Comparison of ENCODE assay signal across 15 cellular contexts in the genomic region with DNA sequence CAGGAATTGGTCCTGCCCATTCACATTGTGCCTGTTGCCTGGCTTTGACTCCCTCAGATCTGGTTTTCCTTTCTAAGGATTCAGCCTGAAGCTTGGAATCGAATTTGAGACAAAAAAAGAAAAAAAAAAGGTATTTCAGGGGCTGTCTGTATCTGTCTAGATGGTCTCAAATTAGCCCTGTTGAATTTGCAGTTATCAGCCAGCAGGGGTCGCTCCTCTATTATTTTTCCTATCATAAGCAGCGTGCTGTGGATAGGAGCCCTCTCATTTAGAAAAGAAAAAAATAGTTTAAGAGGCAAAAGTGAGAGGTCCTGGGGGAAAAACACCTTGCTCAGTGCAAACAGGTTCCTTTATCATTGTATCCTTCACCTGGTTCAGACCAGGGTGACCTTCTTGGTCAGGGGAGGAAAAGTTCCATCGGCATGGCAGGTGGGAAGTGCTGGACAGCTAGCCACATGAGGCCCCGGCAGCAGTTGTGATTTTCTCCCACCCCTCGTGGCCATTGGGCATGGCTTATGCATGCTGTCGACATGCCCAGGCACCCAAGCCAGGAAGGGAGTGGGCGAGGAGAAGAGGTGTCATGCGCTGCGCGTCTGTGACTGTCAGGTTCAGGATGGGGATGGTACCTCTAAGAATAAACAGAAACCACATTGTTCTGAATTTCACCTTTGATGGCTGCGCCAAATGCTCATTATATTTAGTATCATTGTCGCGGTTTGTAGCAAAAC. TPM values are rescaled to one million over a fixed set of nuclear protein-coding genes. Genes with fewer than 3 reads are reported as not detected.
DNase-seq lines count a peak whose midpoint lies in the region; ATAC-seq and TF ChIP-seq lines count a peak whose summit lies in the region.
"Had no signal": no experiment of that assay in that cellular context is flagged by ENCODE, and none has a peak within 500 bp of the region (broad histone marks: within the 10 kb centered on the region; RNA-seq: fewer than 3 reads in every experiment).

No MANE protein-coding gene starts in this region.

- H3K27ac ChIP-seq in cardiac muscle cell (no peak overlapping the region), right atrium auricular region (no peak overlapping the region), Panc1 (ENCODE audit: low read length) (no peak overlapping the region)
- H3K27ac ChIP-seq: upper lobe of left lung had no signal

- H3K4me1 ChIP-seq in cardiac muscle cell (ENCODE audit: low read depth) (no peaks in the 10 kb centered on the region), right atrium auricular region (no peaks in the 10 kb centered on the region), Panc1 (ENCODE audit: control insufficient read depth, insufficient read depth, low read length) (no peaks in the 10 kb centered on the region), mucosa of descending colon (ENCODE audit: low read depth) (no peaks in the 10 kb centered on the region)
- H3K4me1 ChIP-seq: upper lobe of left lung had no signal

- BruUV-seq in Panc1 (replicated peaks; lab: Mats Ljungman, UMichigan) = no TSS peak

- H3K36me3 ChIP-seq in cardiac muscle cell = no peaks in the 10 kb centered on the region
- H3K36me3 ChIP-seq in right atrium auricular region = no peaks in the 10 kb centered on the region
- H3K36me3 ChIP-seq in Panc1 (ENCODE audit: control insufficient read depth, insufficient read depth, low read length) = no peaks in the 10 kb centered on the region
- no peaks in the 10 kb centered on the region for H3K36me3 ChIP-seq in mucosa of descending colon (ENCODE audit: low read depth)
- H3K36me3 ChIP-seq: upper lobe of left lung had no signal

- CTCF ChIA-PET in Panc1 (lab: Charles Lee) = no interaction called here

- POLR2A ChIA-PET in Panc1 (lab: Charles Lee) = no interaction called here

- in situ Hi-C loops in Panc1 (cut with HindIII; ENCODE audit: low pct_unique_long_range_greater_than_20kb, low sequenced_read_pairs) = no loop called here

- ATAC-seq in Panc1 (no peak), mucosa of descending colon (no peak), HG03139 (IDR thresholded peaks at IDR 0.05; ENCODE audit: unreplicated experiment) (no peak)
- ATAC-seq: activated naive CD8-positive, alpha-beta T cell treated with anti-CD3 and anti-CD28 coated beads, Interleukin-2, amount 50 U/mL, for 24 hours; esophagus mucosa had no signal

- intact Hi-C loops in Panc1 (cut with micrococcal nuclease; ENCODE audit: unreplicated experiment) (no loop called here), mucosa of descending colon (cut with DNase I, micrococcal nuclease) (no loop called here)

- H3K9me3 ChIP-seq in cardiac muscle cell (ENCODE audit: low read depth) (no peaks in the 10 kb centered on the region), right atrium auricular region (peaks cover 0 to 5% of the 10 kb centered on the region in 2 donors), Panc1 (ENCODE audit: control insufficient read depth, insufficient read depth, low read depth, low read length) (no peaks in the 10 kb centered on the region), mucosa of descending colon (peaks cover 9% of the 10 kb centered on the region)

- peak in 1 of 2 donors; percentile 14 for DNase-seq in cardiac muscle cell (ENCODE audit: low read depth in 1 of 2, low spot score in 1 of 2)
- DNase-seq in right atrium auricular region (ENCODE audit: low spot score) = no peak
- DNase-seq in Panc1 (ENCODE audit: low read depth, low spot score) = no peak
- peak; percentile 35 for DNase-seq in fibroblast of mammary gland (ENCODE audit: low read depth)
- DNase-seq in mucosa of descending colon = no peak
- DNase-seq in mesenteric fat pad (ENCODE audit: low spot score) = no peak
- no peak for DNase-seq in SHP77 (lab: John Stamatoyannopoulos, UW)
- DNase-seq: activated CD8-positive, alpha-beta memory T cell treated with anti-CD3 and anti-CD28 coated beads for 24 hours; activated naive CD8-positive, alpha-beta T cell treated with anti-CD3 and anti-CD28 coated beads, Interleukin-2, amount 50 U/mL, for 24 hours; CD4-positive, alpha-beta T cell; SW 1271 had no signal

- H3K4me3 ChIP-seq in cardiac muscle cell (no peak overlapping the region), right atrium auricular region (no peak overlapping the region), Panc1 (ENCODE audit: low read depth in 2 of 2, low read length in 2 of 2) (no peak overlapping the region), fibroblast of mammary gland (ENCODE audit: control insufficient read depth, low read depth, low read length) (no peak overlapping the region), mucosa of descending colon (no peak overlapping the region)
- H3K4me3 ChIP-seq: upper lobe of left lung had no signal

- H3K27me3 ChIP-seq in cardiac muscle cell (no peaks in the 10 kb centered on the region), right atrium auricular region (no peaks in the 10 kb centered on the region), Panc1 (ENCODE audit: control insufficient read depth, insufficient read depth, low read length) (no peaks in the 10 kb centered on the region)
- H3K27me3 ChIP-seq: upper lobe of left lung had no signal

- peak; percentile 41 for TF ChIP-seq CTCF in cardiac muscle cell (IDR thresholded peaks at IDR 0.05; ENCODE audit: low read depth, low read length)
- no peak for TF ChIP-seq CTCF in right atrium auricular region (IDR thresholded peaks at IDR 0.05)
- peak; percentile 54 for TF ChIP-seq CTCF in Panc1 (IDR thresholded peaks at IDR 0.05)
- TF ChIP-seq CTCF in fibroblast of mammary gland (conservative IDR thresholded peaks at IDR 0.05; ENCODE audit: control insufficient read depth, insufficient read depth, low read depth, low read length) = peak; percentile 54
- no peak for TF ChIP-seq CTCF in mucosa of descending colon (IDR thresholded peaks at IDR 0.05)

RNA-seq across cellular contexts. Expression of a gene that starts 13.1 kb away (rescaled TPM):
- total RNA-seq in cardiac muscle cell (not detected in 2 replicates), right atrium auricular region (not detected), Panc1 (2021; ENCODE audit: unreplicated experiment) (not detected), mucosa of descending colon (not detected), mesenteric fat pad (not detected)
- not detected in 2 replicates for polyA plus RNA-seq in cardiac muscle cell
- polyA plus RNA-seq in Panc1 (2012; ENCODE audit: insufficient read length) = not detected
- total RNA-seq: CD4-positive, alpha-beta T cell; esophagus mucosa; posterior vena cava; upper lobe of left lung had no signal

Comparison
In these comparisons a context has a peak if more than half of its experiments do, and no peak if none do; other contexts are left out.
1. CTCF ChIP-seq: peak in cardiac muscle cell (single experiment), Panc1 (single experiment) and fibroblast of mammary gland (single experiment); none in right atrium auricular region (0 of 2) and mucosa of descending colon (single experiment).